8 cellular contexts compared by ENCODE assay signal in genomic region chr22:28034760-28035401, GRCh38.
DNase-seq lines count a peak whose midpoint lies in the region; ATAC-seq, FAIRE-seq and TF ChIP-seq lines count a peak whose summit lies in the region.

No MANE protein-coding gene starts in this region.

- TF ChIP-seq EP300 in K562 (IDR thresholded peaks at IDR 0.05; ENCODE audit: low read length) (no peak; the same call in 1 of the 2 replicates), upper lobe of left lung (IDR thresholded peaks at IDR 0.05) (peak in 1 of 4 donors; percentile 20)

- peak overlapping the region; percentile 63 for H3K4me2 ChIP-seq in K562 (ENCODE audit: insufficient read depth, low read length)

- no TSS peak for BruUV-seq in K562 (replicated peaks; lab: Mats Ljungman, UMichigan)
- no TSS peak for BruUV-seq in Caco-2 (replicated peaks; lab: Mats Ljungman, UMichigan)

- H3K36me3 ChIP-seq in K562 (ENCODE audit: control insufficient read depth, insufficient read depth, low read length) (no peaks in the 10 kb centered on the region), upper lobe of left lung (peaks cover 0 to 2% (median 0%) of the 10 kb centered on the region in 4 donors), Caco-2 (ENCODE audit: control insufficient read depth, insufficient read depth, low read length) (no peaks in the 10 kb centered on the region; the same call in 1 of the 2 replicates)

- H3K27me3 Mint-ChIP-seq in Caco-2 (ENCODE audit: insufficient read depth, unreplicated experiment): peaks cover 6% of the 10 kb centered on the region
- H3K27me3 Mint-ChIP-seq in activated T-cell treated with anti-CD3 and anti-CD28 coated beads, Interleukin-2, amount 50 U/mL, for 24 hours: peaks cover 10% of the 10 kb centered on the region
- H3K27me3 Mint-ChIP-seq in activated T-cell treated with anti-CD3 and anti-CD28 coated beads, Interleukin-2, amount 50 U/mL, for 72 hours (ENCODE audit: low read depth): no peaks in the 10 kb centered on the region

- no peaks in the 10 kb centered on the region for H3K79me2 ChIP-seq in K562 (ENCODE audit: control insufficient read depth, insufficient read depth, low read length)

- TF ChIP-seq CTCF in K562 (IDR thresholded peaks at IDR 0.05 in 2 of 3, conservative IDR thresholded peaks at IDR 0.05 in 1 of 3; ENCODE audit: insufficient read depth in 2 of 3, low read depth in 1 of 3, low read length in 3 of 3) (no peak), upper lobe of left lung (IDR thresholded peaks at IDR 0.05) (no peak), Caco-2 (IDR thresholded peaks at IDR 0.05; ENCODE audit: insufficient read depth in 1 of 2, low read depth in 1 of 2, low read length in 1 of 2, severe bottlenecking in 1 of 2, unreplicated experiment in 1 of 2) (no peak)

- TF ChIP-seq RAD21 in K562 (CRISPR knock-in tag; conservative IDR thresholded peaks at IDR 0.05 in 1 of 2, IDR thresholded peaks at IDR 0.05 in 1 of 2): no peak

- peak; percentile 32 for DNase-seq in COLO829 (ENCODE audit: low spot score)
- peak; percentile 29 to 77 for DNase-seq in NCI-H1930 (lab: John Stamatoyannopoulos, UW)
- peak in 3 of 4 experiments; percentile 15 to 84 (median 67) for DNase-seq in K562 (ENCODE audit: extremely low read depth in 1 of 4, low spot score in 3 of 4)
- DNase-seq in left lobe of liver (ENCODE audit: low spot score): peak; percentile 62
- peak in 1 of 2 donors; percentile 53 for DNase-seq in upper lobe of left lung
- no peak for DNase-seq in Caco-2
- DNase-seq in activated T-cell treated with anti-CD3 and anti-CD28 coated beads, Interleukin-2, amount 50 U/mL, for 24 hours: no peak
- DNase-seq in activated T-cell treated with anti-CD3 and anti-CD28 coated beads, Interleukin-2, amount 50 U/mL, for 72 hours: no peak

- intact Hi-C loops in K562 (cut with micrococcal nuclease) (no loop called here), Caco-2 (cut with micrococcal nuclease; ENCODE audit: unreplicated experiment) (no loop called here)

- H3K4me1 ChIP-seq in K562 (replicated peaks in 1 of 2; ENCODE audit: control insufficient read depth in 2 of 2, insufficient read depth in 2 of 2, low read length in 2 of 2) (peaks cover 24 to 33% of the 10 kb centered on the region in 2 experiments; a peak in 4 of 5 replicates), upper lobe of left lung (peaks cover 26 to 39% (median 38%) of the 10 kb centered on the region in 4 donors), Caco-2 (no peaks in the 10 kb centered on the region)

- H3K27ac Mint-ChIP-seq in Caco-2 (ENCODE audit: unreplicated experiment): no peak overlapping the region
- H3K27ac Mint-ChIP-seq in activated T-cell treated with anti-CD3 and anti-CD28 coated beads, Interleukin-2, amount 50 U/mL, for 24 hours: no peak overlapping the region
- H3K27ac Mint-ChIP-seq in activated T-cell treated with anti-CD3 and anti-CD28 coated beads, Interleukin-2, amount 50 U/mL, for 72 hours: no peak overlapping the region

- no peak overlapping the region for H3K9ac ChIP-seq in K562 (ENCODE audit: insufficient read depth in 1 of 2, low read depth in 2 of 2, low read length in 2 of 2)

- peak overlapping the region; percentile 77 for H2AFZ ChIP-seq in K562 (ENCODE audit: low read depth, low read length)

- ATAC-seq in K562 (peak; percentile 88), left lobe of liver (peak; percentile 64), upper lobe of left lung (ENCODE audit: low FRiP score in 2 of 2) (peak; percentile 19 to 52)
- ATAC-seq in activated T-cell treated with anti-CD3 and anti-CD28 coated beads, Interleukin-2, amount 50 U/mL, for 72 hours (replicated peaks in 1 of 2): no peak

- no peaks in the 10 kb centered on the region for H3K9me3 ChIP-seq in K562 (replicated peaks; ENCODE audit: control insufficient read depth, insufficient read depth, low read depth, low read length)
- H3K9me3 ChIP-seq in upper lobe of left lung: no peaks in the 10 kb centered on the region
- no peaks in the 10 kb centered on the region for H3K9me3 ChIP-seq in Caco-2

- no peaks in the 10 kb centered on the region for H4K20me1 ChIP-seq in K562 (replicated peaks; ENCODE audit: control insufficient read depth, insufficient read depth, low read length)

- POLR2A ChIA-PET in K562 (lab: Yijun Ruan, JAX): interaction anchor here (0.6 kb wide), 1 partner anchor 1609 kb away, joined by 5 read pairs; no protein-coding TSS in a partner anchor
- POLR2A ChIA-PET in Caco-2 (lab: Charles Lee): no interaction called here

- peak; percentile 96 for FAIRE-seq in K562 (lab: Jason Lieb, UNC)

- WGBS in K562 (ENCODE audit: insufficient coverage, low coverage, missing lambda C conversion rate): 0% methylated on average over 7 of the region's 7 CpGs
- WGBS in upper lobe of left lung, 2 donors: 14 to 17% methylated on average over 6 to 7 of the region's 7 CpGs

- no peaks in the 10 kb centered on the region for H3K36me3 Mint-ChIP-seq in Caco-2 (ENCODE audit: insufficient read depth, unreplicated experiment)
- no peaks in the 10 kb centered on the region for H3K36me3 Mint-ChIP-seq in activated T-cell treated with anti-CD3 and anti-CD28 coated beads, Interleukin-2, amount 50 U/mL, for 24 hours (ENCODE audit: low read depth)
- no peaks in the 10 kb centered on the region for H3K36me3 Mint-ChIP-seq in activated T-cell treated with anti-CD3 and anti-CD28 coated beads, Interleukin-2, amount 50 U/mL, for 72 hours (ENCODE audit: insufficient read depth in 2 of 2)

- no peak for TF ChIP-seq POLR2A in K562 (conservative IDR thresholded peaks at IDR 0.05)
- TF ChIP-seq POLR2A in upper lobe of left lung (IDR thresholded peaks at IDR 0.05): no peak

- CTCF ChIA-PET in K562 (lab: Yijun Ruan, JAX; ENCODE audit: low intra/inter-chr PET ratio): no interaction called here
- CTCF ChIA-PET in Caco-2 (lab: Charles Lee): interaction anchor here (0.7 to 1.3 kb wide), 2 partner anchors 20 to 561 kb away, joined by 3 to 5 read pairs; no protein-coding TSS in a partner anchor

- no peaks in the 10 kb centered on the region for H3K4me1 Mint-ChIP-seq in Caco-2 (ENCODE audit: low read depth, unreplicated experiment)
- H3K4me1 Mint-ChIP-seq in activated T-cell treated with anti-CD3 and anti-CD28 coated beads, Interleukin-2, amount 50 U/mL, for 24 hours (ENCODE audit: low read depth): peaks cover 12% of the 10 kb centered on the region
- H3K4me1 Mint-ChIP-seq in activated T-cell treated with anti-CD3 and anti-CD28 coated beads, Interleukin-2, amount 50 U/mL, for 72 hours (ENCODE audit: low read depth): peaks cover 8% of the 10 kb centered on the region

- H3K4me3 ChIP-seq in K562 (no peak overlapping the region), upper lobe of left lung (no peak overlapping the region), Caco-2 (ENCODE audit: low read depth, low read length) (no peak overlapping the region)

- in situ Hi-C loops in K562 (cut with MboI): no loop called here

- no peaks in the 10 kb centered on the region for H3K27me3 ChIP-seq in K562 (ENCODE audit: control insufficient read depth in 2 of 2, insufficient read depth in 2 of 2, low read length in 2 of 2)
- H3K27me3 ChIP-seq in upper lobe of left lung: no peaks in the 10 kb centered on the region
- H3K27me3 ChIP-seq in Caco-2 (replicated peaks; ENCODE audit: control insufficient read depth, insufficient read depth, low read length): no peaks in the 10 kb centered on the region; the same call in 1 of the 2 replicates

- H3K9me1 ChIP-seq in K562 (ENCODE audit: control insufficient read depth, insufficient read depth, low read length): no peaks in the 10 kb centered on the region

- H3K4me3 Mint-ChIP-seq in Caco-2 (ENCODE audit: unreplicated experiment): no peak overlapping the region
- H3K4me3 Mint-ChIP-seq in activated T-cell treated with anti-CD3 and anti-CD28 coated beads, Interleukin-2, amount 50 U/mL, for 24 hours: no peak overlapping the region
- no peak overlapping the region for H3K4me3 Mint-ChIP-seq in activated T-cell treated with anti-CD3 and anti-CD28 coated beads, Interleukin-2, amount 50 U/mL, for 72 hours

- H3K27ac ChIP-seq in K562 (ENCODE audit: extremely low read depth, low read depth, low read length) (peak overlapping the region; percentile 23; the same call in 1 of the 3 replicates), upper lobe of left lung (peak overlapping the region; percentile 63 to 90 (median 78))

- H3K9me3 Mint-ChIP-seq in Caco-2 (ENCODE audit: unreplicated experiment): no peaks in the 10 kb centered on the region
- H3K9me3 Mint-ChIP-seq in activated T-cell treated with anti-CD3 and anti-CD28 coated beads, Interleukin-2, amount 50 U/mL, for 24 hours: no peaks in the 10 kb centered on the region
- H3K9me3 Mint-ChIP-seq in activated T-cell treated with anti-CD3 and anti-CD28 coated beads, Interleukin-2, amount 50 U/mL, for 72 hours: no peaks in the 10 kb centered on the region

TF ChIP-seq in K562, 482 proteins besides CTCF, POLR2A, EP300 and RAD21 (continues in another document):
- peak; percentile 64 for TF ChIP-seq CBFA2T3 (IDR thresholded peaks at IDR 0.05)
- TF ChIP-seq RCOR1 (IDR thresholded peaks at IDR 0.05; ENCODE audit: borderline replicate concordance in 1 of 2, low read depth in 2 of 2, low read length in 2 of 2): peak in 1 of 2 experiments; percentile 42; a peak in 1 of 4 replicates
- no peak for TF ChIP-seq ARHGAP35 (IDR thresholded peaks at IDR 0.05; ENCODE audit: partially characterized antibody)
- peak; percentile 75 for TF ChIP-seq MEIS2 (IDR thresholded peaks at IDR 0.05; ENCODE audit: partially characterized antibody)
- TF ChIP-seq PBX2 (CRISPR knock-in tag; IDR thresholded peaks at IDR 0.05; ENCODE audit: low read depth): no peak
- TF ChIP-seq PBX2 (tag; conservative IDR thresholded peaks at IDR 0.05; ENCODE audit: low read depth): peak; percentile 75
- no peak for TF ChIP-seq ZNF561 (CRISPR knock-in tag; conservative IDR thresholded peaks at IDR 0.05)
- no peak for TF ChIP-seq RBM15 (IDR thresholded peaks at IDR 0.05; ENCODE audit: insufficient read depth, low read length)

Comparison
In these comparisons a context has a peak if more than half of its experiments do, and no peak if none do; other contexts are left out.
1. DNase-seq: peak in COLO829 (single experiment), NCI-H1930 (2 of 2), K562 (3 of 4) and left lobe of liver (single experiment); none in Caco-2 (0 of 2), activated T-cell treated with anti-CD3 and anti-CD28 coated beads, Interleukin-2, amount 50 U/mL, for 24 hours (single experiment) and activated T-cell treated with anti-CD3 and anti-CD28 coated beads, Interleukin-2, amount 50 U/mL, for 72 hours (0 of 2).
2. ATAC-seq: peak in K562 (single experiment), left lobe of liver (single experiment) and upper lobe of left lung (2 of 2); none in activated T-cell treated with anti-CD3 and anti-CD28 coated beads, Interleukin-2, amount 50 U/mL, for 72 hours (0 of 2).